Comparison of ENCODE assay signal across 8 cellular contexts in genomic region chr2:213238753-213239591, GRCh38.
DNase-seq lines count a peak whose midpoint lies in the region; ATAC-seq lines count a peak whose summit lies in the region.

No MANE protein-coding gene starts in this region.

- ATAC-seq in GM18907 (IDR thresholded peaks at IDR 0.05; ENCODE audit: unreplicated experiment) (peak; percentile 53), HG03139 (IDR thresholded peaks at IDR 0.05; ENCODE audit: unreplicated experiment) (peak; percentile 31)

- peak overlapping the region; percentile 79 for H3K9ac ChIP-seq in adipocyte (ENCODE audit: low read length)

- H3K4me1 ChIP-seq in adipocyte (ENCODE audit: control insufficient read depth, insufficient read depth, low read length), result peaks cover 37% of the 10 kb centered on the region

- H3K4me3 ChIP-seq in adipocyte (ENCODE audit: low read length), result peak overlapping the region; percentile 73

- H3K27me3 ChIP-seq in adipocyte (replicated peaks; ENCODE audit: control insufficient read depth, insufficient read depth, low read length), result no peaks in the 10 kb centered on the region

- no peaks in the 10 kb centered on the region for H3K36me3 ChIP-seq in adipocyte (ENCODE audit: control insufficient read depth, insufficient read depth, low read length, severe bottlenecking)

- H3K9me3 ChIP-seq in adipocyte (ENCODE audit: control insufficient read depth, low read length), result no peaks in the 10 kb centered on the region

- in situ Hi-C loops in ACHN (cut with HindIII; ENCODE audit: low pct_ligation_motif_present, low pct_unique_long_range_greater_than_20kb, low sequenced_read_pairs), result no loop called here

- DNase-seq in ACHN (peak; percentile 50), adipocyte (ENCODE audit: low read depth) (peak; percentile 91), non-pigmented ciliary epithelial cell (ENCODE audit: low read depth) (peak; percentile 93), SKM-1 (lab: John Stamatoyannopoulos, UW; ENCODE audit: unreplicated experiment) (no peak), NCI-H526 treated with DMSO at 0.1 percent for 48 hours (lab: John Stamatoyannopoulos, UW) (no peak), retina (no peak)

Comparison
In these comparisons a context has a peak if more than half of its experiments do, and no peak if none do; other contexts are left out.
1. DNase-seq: peak in ACHN (single experiment), adipocyte (single experiment) and non-pigmented ciliary epithelial cell (single experiment); none in SKM-1 (single experiment), NCI-H526 treated with DMSO at 0.1 percent for 48 hours (single experiment) and retina (single experiment).